Comparison of ENCODE assay signal across 26 cellular contexts in the genomic region with DNA sequence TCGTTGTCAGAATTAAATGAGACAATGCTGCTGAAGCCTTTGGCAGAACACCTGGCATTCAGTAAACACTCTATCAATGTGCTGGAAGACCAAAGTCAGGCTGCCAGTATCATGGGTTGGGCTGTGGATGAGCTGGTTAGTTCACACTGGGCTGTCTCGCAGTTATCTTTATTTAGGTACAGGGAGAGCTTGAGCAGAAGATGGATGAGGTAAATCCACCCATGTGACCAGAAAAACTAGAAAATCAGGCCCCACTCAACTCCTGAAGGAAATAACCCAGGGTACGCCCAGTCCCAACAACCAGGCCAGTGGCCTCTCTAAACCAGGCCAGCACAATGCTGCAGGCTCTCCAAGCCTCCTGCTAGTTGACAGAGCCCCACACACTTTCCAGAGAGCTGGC.
DNase-seq lines count a peak whose midpoint lies in the region; FAIRE-seq and TF ChIP-seq lines count a peak whose summit lies in the region.
"Had no signal": no experiment of that assay in that cellular context is flagged by ENCODE, and none has a peak within 500 bp of the region (broad histone marks: within the 10 kb centered on the region; RNA-seq: fewer than 3 reads in every experiment).

No MANE protein-coding gene starts in this region.

- H4K12ac ChIP-seq in trophoblast cell (ENCODE audit: low read depth, low read length) = no peak overlapping the region

- H3K27ac ChIP-seq in trophoblast cell (ENCODE audit: low read depth, low read length) = peak overlapping the region; percentile 5
- H3K27ac ChIP-seq in vagina = peak overlapping the region; percentile 20
- H3K27ac ChIP-seq: 22Rv1, body of pancreas, dorsolateral prefrontal cortex, HL-60, KMS-11, ovary, Peyer's patch had no signal

- H3K27me3 ChIP-seq in trophoblast cell (ENCODE audit: insufficient read depth, low read length) = no peaks in the 10 kb centered on the region
- no peaks in the 10 kb centered on the region for H3K27me3 ChIP-seq in vagina
- H3K27me3 ChIP-seq: body of pancreas, dorsolateral prefrontal cortex, ovary, Peyer's patch had no signal

- H3K36me3 ChIP-seq in trophoblast cell (ENCODE audit: control insufficient read depth in 1 of 2, insufficient read depth in 2 of 2, low read length in 2 of 2) (no peaks in the 10 kb centered on the region), vagina (no peaks in the 10 kb centered on the region)
- H3K36me3 ChIP-seq: ovary, Peyer's patch had no signal

- TF ChIP-seq POLR2A in vagina (IDR thresholded peaks at IDR 0.05) = no peak

- H2BK5ac ChIP-seq in trophoblast cell (ENCODE audit: low read depth, low read length, poor library complexity) = no peak overlapping the region

- H2BK120ac ChIP-seq in trophoblast cell (ENCODE audit: insufficient read depth, low read length, poor library complexity) = no peak overlapping the region

- intact Hi-C loops in vagina (cut with DNase I) = no loop called here

- H3K9me3 ChIP-seq in trophoblast cell (ENCODE audit: insufficient read depth, low read depth, low read length) = no peaks in the 10 kb centered on the region
- H3K9me3 ChIP-seq in vagina = no peaks in the 10 kb centered on the region
- H3K9me3 ChIP-seq: body of pancreas, ovary, Peyer's patch had no signal

- H4K91ac ChIP-seq in trophoblast cell (ENCODE audit: low read depth, low read length) = no peak overlapping the region

- no CpG with 5 or more reads among the region's 3 CpGs for WGBS in trophoblast cell (ENCODE audit: extremely low coverage, insufficient coverage, insufficient read length)

- DNase-seq in NCI-H2029 (lab: John Stamatoyannopoulos, UW) (peak; percentile 37), NCI-H2029 treated with DMSO at 0.1 percent for 48 hours (lab: John Stamatoyannopoulos, UW) (no peak), epithelial cell of esophagus (ENCODE audit: low read depth) (peak; percentile 85), trophoblast cell (peak; percentile 88 to 93), vagina (ENCODE audit: extremely low spot score in 2 of 2) (peak in 1 of 2 donors; percentile 60), cerebellar cortex (ENCODE audit: low spot score) (no peak), HTR-8/SVneo (ENCODE audit: insufficient read length, low spot score) (no peak)
- DNase-seq in stimulated activated CD4-positive, alpha-beta T cell treated with anti-CD3 and anti-CD28 coated beads, Interleukin-4, amount 100 ng/mL, for 4 hours = no peak
- DNase-seq: activated CD4-positive, alpha-beta T cell treated with anti-CD3 and anti-CD28 coated beads for 36 hours; activated CD8-positive, alpha-beta memory T cell treated with anti-CD3 and anti-CD28 coated beads, Interleukin-2, amount 50 U/mL, for 48 hours; activated CD8-positive, alpha-beta T cell treated with anti-CD3 and anti-CD28 coated beads for 36 hours; activated naive CD4-positive, alpha-beta T cell treated with anti-CD3 and anti-CD28 coated beads for 36 hours; body of pancreas; dorsolateral prefrontal cortex; NCI-H2081; NCI-H2227 treated with DMSO at 0.1 percent for 48 hours; NCI-H748 treated with DMSO at 0.1 percent for 48 hours; Peyer's patch; SHP77; stimulated activated naive B cell treated with anti-CD40 and anti-IgM and Interleukin-4, amounts not matched to agents 10 μg/mL and 1 μg/mL and 100 μg/mL, for 72 hours had no signal

- no peak for FAIRE-seq in HTR-8/SVneo (lab: Jason Lieb, UNC)
- FAIRE-seq: endometrium, H54 had no signal

- TF ChIP-seq CTCF in epithelial cell of esophagus (IDR thresholded peaks at IDR 0.05; ENCODE audit: insufficient read depth, low read depth, low read length, missing control alignments) (no peak), vagina (IDR thresholded peaks at IDR 0.05) (no peak)

- H2AFZ ChIP-seq in trophoblast cell (ENCODE audit: insufficient read depth, low read length, poor library complexity) = no peak overlapping the region

- no peak overlapping the region for H2AK5ac ChIP-seq in trophoblast cell (ENCODE audit: low read length)

- no peak overlapping the region for H3K23ac ChIP-seq in trophoblast cell (ENCODE audit: low read length)

- no peak overlapping the region for H2BK12ac ChIP-seq in trophoblast cell (ENCODE audit: low read length)

- H3K9ac ChIP-seq in trophoblast cell (ENCODE audit: low read length) = no peak overlapping the region
- H3K9ac ChIP-seq: KMS-11 had no signal

- H3K4me3 ChIP-seq in epithelial cell of esophagus (ENCODE audit: low read length) (no peak overlapping the region), trophoblast cell (ENCODE audit: low read depth, low read length) (no peak overlapping the region), vagina (no peak overlapping the region)
- H3K4me3 ChIP-seq: body of pancreas, dorsolateral prefrontal cortex, ovary, Peyer's patch had no signal

- no peak overlapping the region for H3K18ac ChIP-seq in trophoblast cell (ENCODE audit: low read length)

- H3K4me1 ChIP-seq in trophoblast cell (ENCODE audit: control insufficient read depth in 1 of 2, insufficient read depth in 2 of 2, low read length in 2 of 2) = peaks cover 2% of the 10 kb centered on the region in 2 experiments
- H3K4me1 ChIP-seq in vagina = peaks cover 32% of the 10 kb centered on the region
- H3K4me1 ChIP-seq: body of pancreas, Peyer's patch had no signal

- no peak overlapping the region for H3K4ac ChIP-seq in trophoblast cell (ENCODE audit: low read depth, low read length)

- H3K4me2 ChIP-seq in trophoblast cell (ENCODE audit: low read length) = no peak overlapping the region
- H3K4me2 ChIP-seq: KMS-11 had no signal

- H3K14ac ChIP-seq in trophoblast cell (ENCODE audit: low read length) = no peak overlapping the region

- H3K79me1 ChIP-seq in trophoblast cell (ENCODE audit: low read length) = peaks cover 2% of the 10 kb centered on the region

- no peak overlapping the region for H4K8ac ChIP-seq in trophoblast cell (ENCODE audit: low read depth, low read length)

- H3K79me2 ChIP-seq in trophoblast cell (ENCODE audit: control insufficient read depth, insufficient read depth, low read length, poor library complexity) = no peaks in the 10 kb centered on the region

Comparison
In these comparisons a context has a peak if more than half of its experiments do, and no peak if none do; other contexts are left out.
1. DNase-seq: peak in NCI-H2029 (single experiment), epithelial cell of esophagus (single experiment) and trophoblast cell (2 of 2); none in NCI-H2029 treated with DMSO at 0.1 percent for 48 hours (single experiment), stimulated activated CD4-positive, alpha-beta T cell treated with anti-CD3 and anti-CD28 coated beads, Interleukin-4, amount 100 ng/mL, for 4 hours (0 of 2), cerebellar cortex (single experiment) and HTR-8/SVneo (single experiment).